7 cellular contexts compared by ENCODE assay signal in the genomic region with DNA sequence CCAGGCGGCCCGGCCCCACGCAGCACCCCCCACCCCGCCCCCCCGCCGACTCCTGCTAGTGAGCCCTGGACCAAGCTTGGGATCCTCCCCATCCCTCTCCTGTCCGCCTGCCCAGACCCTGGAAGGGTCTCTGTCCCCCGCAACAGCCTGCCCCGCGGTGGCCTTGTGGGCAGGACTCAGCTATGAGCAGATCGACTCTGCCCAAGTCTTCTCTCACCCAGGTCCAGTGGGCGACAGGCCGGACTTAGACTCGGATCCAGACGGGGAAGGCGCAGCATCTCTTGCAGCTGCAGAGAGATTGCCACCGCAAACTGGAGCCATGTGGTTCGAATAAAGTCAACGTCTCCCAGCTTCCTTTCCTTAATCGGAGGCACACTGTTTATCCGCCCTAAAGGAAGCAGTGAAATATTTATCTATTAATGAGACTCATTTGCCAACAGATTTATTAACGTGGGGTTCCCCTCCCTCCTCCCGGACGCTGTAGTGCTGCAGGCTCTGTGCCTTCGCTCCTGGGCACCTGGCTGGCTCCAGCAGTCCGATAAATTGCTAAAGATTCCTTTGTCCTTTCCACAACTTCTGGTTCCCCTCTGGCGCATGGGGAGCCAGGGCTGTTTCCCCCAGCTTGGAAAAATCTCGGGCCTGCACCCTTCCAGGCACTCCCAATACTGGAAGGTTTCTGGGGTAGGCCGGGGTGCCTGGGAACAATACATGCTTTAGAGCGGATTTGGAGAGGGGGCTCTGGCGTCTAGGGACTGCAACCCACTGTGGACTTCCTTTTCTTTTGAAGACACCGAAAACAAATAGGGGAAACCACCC. TPM values are rescaled to one million over a fixed set of nuclear protein-coding genes. Genes with fewer than 3 reads are reported as not detected.
DNase-seq lines count a peak whose midpoint lies in the region; ATAC-seq and TF ChIP-seq lines count a peak whose summit lies in the region.
"Had no signal": no experiment of that assay in that cellular context is flagged by ENCODE, and none has a peak within 500 bp of the region (broad histone marks: within the 10 kb centered on the region; RNA-seq: fewer than 3 reads in every experiment).

No MANE protein-coding gene starts in this region.

- WGBS in thymus = 7% methylated on average over 32 of the region's 32 CpGs

- TF ChIP-seq CTCF in fibroblast of villous mesenchyme (IDR thresholded peaks at IDR 0.05; ENCODE audit: insufficient read depth, low read depth, low read length) = no peak

- H3K36me3 ChIP-seq in thymus (ENCODE audit: control insufficient read depth, insufficient read depth) = no peaks in the 10 kb centered on the region

- peaks cover 30% of the 10 kb centered on the region for H3K4me1 ChIP-seq in thymus (ENCODE audit: control insufficient read depth, insufficient read depth, low read length)

- peaks cover 96% of the 10 kb centered on the region for H3K27me3 ChIP-seq in thymus (ENCODE audit: control insufficient read depth, insufficient read depth)

- H3K27ac ChIP-seq in thymus (ENCODE audit: low read depth) = no peak overlapping the region

- DNase-seq in activated CD8-positive, alpha-beta memory T cell treated with anti-CD3 and anti-CD28 coated beads for 24 hours = peak; percentile 59
- DNase-seq in activated CD8-positive, alpha-beta memory T cell treated with anti-CD3 and anti-CD28 coated beads, Interleukin-2, amount 50 U/mL, for 4 hours = no peak
- DNase-seq in fibroblast of villous mesenchyme (ENCODE audit: low read depth) (peak; percentile 16), HUDEP-2 (lab: John Stamatoyannopoulos, UW; ENCODE audit: unreplicated experiment in 76 of 76) (no peak)
- DNase-seq: NCI-H774 had no signal

- ATAC-seq in HG02571 (IDR thresholded peaks at IDR 0.05; ENCODE audit: unreplicated experiment) = no peak

- peak overlapping the region; percentile 60 for H3K4me3 ChIP-seq in fibroblast of villous mesenchyme (ENCODE audit: low read depth, low read length)
- H3K4me3 ChIP-seq in thymus (ENCODE audit: low read length) = peak overlapping the region; percentile 60

- peaks cover 3% of the 10 kb centered on the region for H3K9me3 ChIP-seq in thymus (ENCODE audit: control insufficient read depth)

RNA-seq across cellular contexts. Expression of a gene that starts 0.6 kb away (rescaled TPM):
- 2.2 and 2.3 TPM in 2 replicates for total RNA-seq in fibroblast of villous mesenchyme
- polyA plus RNA-seq in thymus = 0.41 TPM

RNA-seq across cellular contexts. Expression of a gene that starts 4.7 kb away (rescaled TPM):
- total RNA-seq in fibroblast of villous mesenchyme = 9.3 and 11.7 TPM in 2 replicates
- polyA plus RNA-seq in thymus = 5.5 TPM

RNA-seq across cellular contexts. Expression of a gene that starts 8.2 kb away (rescaled TPM):
- total RNA-seq in fibroblast of villous mesenchyme = 17.1 and 20.3 TPM in 2 replicates
- 4.9 TPM for polyA plus RNA-seq in thymus

RNA-seq across cellular contexts. Expression of a gene that starts 9.5 kb away (rescaled TPM):
- 10.6 and 11.2 TPM in 2 replicates for total RNA-seq in fibroblast of villous mesenchyme
- 0.09 TPM for polyA plus RNA-seq in thymus

RNA-seq across cellular contexts. Expression of a gene that starts 13.6 kb away (rescaled TPM):
- total RNA-seq in fibroblast of villous mesenchyme = 7.4 and 10.8 TPM in 2 replicates
- 0.43 TPM for polyA plus RNA-seq in thymus

Comparison
In these comparisons a context has a peak if more than half of its experiments do, and no peak if none do; other contexts are left out.
1. DNase-seq: peak in activated CD8-positive, alpha-beta memory T cell treated with anti-CD3 and anti-CD28 coated beads for 24 hours (single experiment) and fibroblast of villous mesenchyme (single experiment); none in activated CD8-positive, alpha-beta memory T cell treated with anti-CD3 and anti-CD28 coated beads, Interleukin-2, amount 50 U/mL, for 4 hours (single experiment) and HUDEP-2 (0 of 76).